In genomic region chr3:152289708-152290107, GRCh38 we compare ENCODE assay signal across 1 cellular context.
TF ChIP-seq lines count a peak whose summit lies in the region.

No MANE protein-coding gene starts in this region.

TF ChIP-seq in endothelial cell of umbilical vein, 7 proteins besides CTCF, POLR2A, EP300 and RAD21:
- no peak for TF ChIP-seq GATA2 (IDR thresholded peaks at IDR 0.05; ENCODE audit: insufficient read depth, insufficient read length, low read depth, low read length)
- peak; percentile 2 for TF ChIP-seq JUN (IDR thresholded peaks at IDR 0.05; ENCODE audit: borderline replicate concordance, insufficient read depth, insufficient read length, low read depth)
- no peak for TF ChIP-seq FOS (IDR thresholded peaks at IDR 0.05; ENCODE audit: borderline replicate concordance, insufficient read depth, low read length)
- no peak for TF ChIP-seq MAX (IDR thresholded peaks at IDR 0.05; ENCODE audit: insufficient read depth, insufficient read length)
- TF ChIP-seq POLR2AphosphoS5 (IDR thresholded peaks at IDR 0.05; ENCODE audit: insufficient read depth, low read depth, low read length), result no peak
- no peak for TF ChIP-seq MYC (IDR thresholded peaks at IDR 0.05; ENCODE audit: low read depth, low read length)
- TF ChIP-seq EZH2 (IDR thresholded peaks at IDR 0.05; ENCODE audit: borderline replicate concordance, low read depth, low read length, severe bottlenecking), result no peak
